ENCODE assay signal across 1 cellular context in genomic region chr17:41692722-41693521, GRCh38.
TF ChIP-seq lines count a peak whose summit lies in the region.

No MANE protein-coding gene starts in this region.

TF ChIP-seq in HepG2, 621 proteins besides CTCF, POLR2A, EP300 and RAD21 (continued from another document and continues in another):
- TF ChIP-seq ZBTB33 (CRISPR knock-in tag; IDR thresholded peaks at IDR 0.05) (no peak), ZKSCAN1 (IDR thresholded peaks at IDR 0.05; ENCODE audit: low read length) (no peak), ZNF720 (CRISPR knock-in tag; IDR thresholded peaks at IDR 0.05) (no peak), AGO2 (optimal IDR thresholded peaks at IDR 0.05; ENCODE audit: low read depth, low read length) (peak; percentile 69), ZNF766 (CRISPR knock-in tag; IDR thresholded peaks at IDR 0.05; ENCODE audit: borderline replicate concordance) (no peak), DR1 (CRISPR knock-in tag; IDR thresholded peaks at IDR 0.05) (no peak), POLR2G (IDR thresholded peaks at IDR 0.05; ENCODE audit: low read depth, low read length) (peak; percentile 67), HOXA7 (CRISPR knock-in tag; IDR thresholded peaks at IDR 0.05) (no peak; the same call in 1 of the 2 replicates), ZNF101 (CRISPR knock-in tag; IDR thresholded peaks at IDR 0.05; ENCODE audit: borderline replicate concordance, low read depth) (0 out of 2 replicates have a peak, but pooled peaks have one; percentile 19), FOXA1 (IDR thresholded peaks at IDR 0.05) (no peak), FOXA1 (CRISPR knock-in tag; IDR thresholded peaks at IDR 0.05) (no peak), TGIF2 (CRISPR knock-in tag; IDR thresholded peaks at IDR 0.05) (0 out of 2 replicates have a peak, but pooled peaks have one; percentile 44), MXD4 (CRISPR knock-in tag; IDR thresholded peaks at IDR 0.05) (0 out of 2 replicates have a peak, but pooled peaks have one; percentile 25), ZNF232 (CRISPR knock-in tag; IDR thresholded peaks at IDR 0.05; ENCODE audit: borderline replicate concordance) (no peak), GTF3A (CRISPR knock-in tag; conservative IDR thresholded peaks at IDR 0.05) (no peak), ZFP62 (CRISPR knock-in tag; IDR thresholded peaks at IDR 0.05) (no peak), ZNF580 (CRISPR knock-in tag; IDR thresholded peaks at IDR 0.05; ENCODE audit: borderline replicate concordance, low read depth) (no peak), AKAP8 (CRISPR knock-in tag; IDR thresholded peaks at IDR 0.05) (no peak), SKI (IDR thresholded peaks at IDR 0.05; ENCODE audit: partially characterized antibody) (no peak), CBX1 (IDR thresholded peaks at IDR 0.05; ENCODE audit: low read depth) (no peak), GPN1 (CRISPR knock-in tag; IDR thresholded peaks at IDR 0.05; ENCODE audit: borderline replicate concordance) (no peak), ZNF589 (CRISPR knock-in tag; conservative IDR thresholded peaks at IDR 0.05) (no peak), PHF20 (CRISPR knock-in tag; IDR thresholded peaks at IDR 0.05) (no peak), DPF2 (CRISPR knock-in tag; IDR thresholded peaks at IDR 0.05; ENCODE audit: borderline replicate concordance, low read depth) (no peak), ZNF570 (CRISPR knock-in tag; IDR thresholded peaks at IDR 0.05; ENCODE audit: borderline replicate concordance) (no peak), MIER3 (CRISPR knock-in tag; IDR thresholded peaks at IDR 0.05; ENCODE audit: borderline replicate concordance) (no peak), PAX8 (CRISPR knock-in tag; IDR thresholded peaks at IDR 0.05; ENCODE audit: borderline replicate concordance) (no peak), IRX3 (CRISPR knock-in tag; IDR thresholded peaks at IDR 0.05; ENCODE audit: borderline replicate concordance, low read depth) (no peak), ZNF562 (CRISPR knock-in tag; IDR thresholded peaks at IDR 0.05; ENCODE audit: borderline replicate concordance) (peak; percentile 71; the same call in 1 of the 2 replicates), JUND (CRISPR knock-in tag; IDR thresholded peaks at IDR 0.05) (no peak), ZNF775 (CRISPR knock-in tag; IDR thresholded peaks at IDR 0.05; ENCODE audit: borderline replicate concordance) (no peak), ZFP82 (CRISPR knock-in tag; IDR thresholded peaks at IDR 0.05; ENCODE audit: borderline replicate concordance) (no peak)
- TF ChIP-seq, protein P1, sequence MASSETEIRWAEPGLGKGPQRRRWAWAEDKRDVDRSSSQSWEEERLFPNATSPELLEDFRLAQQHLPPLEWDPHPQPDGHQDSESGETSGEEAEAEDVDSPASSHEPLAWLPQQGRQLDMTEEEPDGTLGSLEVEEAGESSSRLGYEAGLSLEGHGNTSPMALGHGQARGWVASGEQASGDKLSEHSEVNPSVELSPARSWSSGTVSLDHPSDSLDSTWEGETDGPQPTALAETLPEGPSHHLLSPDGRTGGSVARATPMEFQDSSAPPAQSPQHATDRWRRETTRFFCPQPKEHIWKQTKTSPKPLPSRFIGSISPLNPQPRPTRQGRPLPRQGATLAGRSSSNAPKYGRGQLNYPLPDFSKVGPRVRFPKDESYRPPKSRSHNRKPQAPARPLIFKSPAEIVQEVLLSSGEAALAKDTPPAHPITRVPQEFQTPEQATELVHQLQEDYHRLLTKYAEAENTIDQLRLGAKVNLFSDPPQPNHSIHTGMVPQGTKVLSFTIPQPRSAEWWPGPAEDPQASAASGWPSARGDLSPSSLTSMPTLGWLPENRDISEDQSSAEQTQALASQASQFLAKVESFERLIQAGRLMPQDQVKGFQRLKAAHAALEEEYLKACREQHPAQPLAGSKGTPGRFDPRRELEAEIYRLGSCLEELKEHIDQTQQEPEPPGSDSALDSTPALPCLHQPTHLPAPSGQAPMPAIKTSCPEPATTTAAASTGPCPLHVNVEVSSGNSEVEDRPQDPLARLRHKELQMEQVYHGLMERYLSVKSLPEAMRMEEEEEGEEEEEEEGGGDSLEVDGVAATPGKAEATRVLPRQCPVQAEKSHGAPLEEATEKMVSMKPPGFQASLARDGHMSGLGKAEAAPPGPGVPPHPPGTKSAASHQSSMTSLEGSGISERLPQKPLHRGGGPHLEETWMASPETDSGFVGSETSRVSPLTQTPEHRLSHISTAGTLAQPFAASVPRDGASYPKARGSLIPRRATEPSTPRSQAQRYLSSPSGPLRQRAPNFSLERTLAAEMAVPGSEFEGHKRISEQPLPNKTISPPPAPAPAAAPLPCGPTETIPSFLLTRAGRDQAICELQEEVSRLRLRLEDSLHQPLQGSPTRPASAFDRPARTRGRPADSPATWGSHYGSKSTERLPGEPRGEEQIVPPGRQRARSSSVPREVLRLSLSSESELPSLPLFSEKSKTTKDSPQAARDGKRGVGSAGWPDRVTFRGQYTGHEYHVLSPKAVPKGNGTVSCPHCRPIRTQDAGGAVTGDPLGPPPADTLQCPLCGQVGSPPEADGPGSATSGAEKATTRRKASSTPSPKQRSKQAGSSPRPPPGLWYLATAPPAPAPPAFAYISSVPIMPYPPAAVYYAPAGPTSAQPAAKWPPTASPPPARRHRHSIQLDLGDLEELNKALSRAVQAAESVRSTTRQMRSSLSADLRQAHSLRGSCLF (CRISPR knock-in tag; IDR thresholded peaks at IDR 0.05; ENCODE audit: borderline replicate concordance) = no peak
- TF ChIP-seq, protein P2, sequence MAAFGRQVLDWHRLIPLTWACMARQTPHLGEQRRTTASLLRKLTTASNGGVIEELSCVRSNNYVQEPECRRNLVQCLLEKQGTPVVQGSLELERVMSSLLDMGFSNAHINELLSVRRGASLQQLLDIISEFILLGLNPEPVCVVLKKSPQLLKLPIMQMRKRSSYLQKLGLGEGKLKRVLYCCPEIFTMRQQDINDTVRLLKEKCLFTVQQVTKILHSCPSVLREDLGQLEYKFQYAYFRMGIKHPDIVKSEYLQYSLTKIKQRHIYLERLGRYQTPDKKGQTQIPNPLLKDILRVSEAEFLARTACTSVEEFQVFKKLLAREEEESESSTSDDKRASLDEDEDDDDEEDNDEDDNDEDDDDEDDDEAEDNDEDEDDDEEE (CRISPR knock-in tag; IDR thresholded peaks at IDR 0.05) = no peak
- TF ChIP-seq, protein P3, sequence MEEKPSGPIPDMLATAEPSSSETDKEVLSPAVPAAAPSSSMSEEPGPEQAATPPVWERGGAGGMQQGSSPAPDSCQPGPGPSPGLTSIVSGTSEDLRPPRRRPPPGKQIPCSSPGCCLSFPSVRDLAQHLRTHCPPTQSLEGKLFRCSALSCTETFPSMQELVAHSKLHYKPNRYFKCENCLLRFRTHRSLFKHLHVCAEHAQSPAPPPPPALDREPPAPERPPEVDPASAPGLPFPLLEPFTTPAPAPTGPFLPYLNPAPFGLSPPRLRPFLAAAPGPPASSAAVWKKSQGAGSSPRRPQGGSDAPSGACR (CRISPR knock-in tag; IDR thresholded peaks at IDR 0.05) = no peak
- TF ChIP-seq, protein P4, sequence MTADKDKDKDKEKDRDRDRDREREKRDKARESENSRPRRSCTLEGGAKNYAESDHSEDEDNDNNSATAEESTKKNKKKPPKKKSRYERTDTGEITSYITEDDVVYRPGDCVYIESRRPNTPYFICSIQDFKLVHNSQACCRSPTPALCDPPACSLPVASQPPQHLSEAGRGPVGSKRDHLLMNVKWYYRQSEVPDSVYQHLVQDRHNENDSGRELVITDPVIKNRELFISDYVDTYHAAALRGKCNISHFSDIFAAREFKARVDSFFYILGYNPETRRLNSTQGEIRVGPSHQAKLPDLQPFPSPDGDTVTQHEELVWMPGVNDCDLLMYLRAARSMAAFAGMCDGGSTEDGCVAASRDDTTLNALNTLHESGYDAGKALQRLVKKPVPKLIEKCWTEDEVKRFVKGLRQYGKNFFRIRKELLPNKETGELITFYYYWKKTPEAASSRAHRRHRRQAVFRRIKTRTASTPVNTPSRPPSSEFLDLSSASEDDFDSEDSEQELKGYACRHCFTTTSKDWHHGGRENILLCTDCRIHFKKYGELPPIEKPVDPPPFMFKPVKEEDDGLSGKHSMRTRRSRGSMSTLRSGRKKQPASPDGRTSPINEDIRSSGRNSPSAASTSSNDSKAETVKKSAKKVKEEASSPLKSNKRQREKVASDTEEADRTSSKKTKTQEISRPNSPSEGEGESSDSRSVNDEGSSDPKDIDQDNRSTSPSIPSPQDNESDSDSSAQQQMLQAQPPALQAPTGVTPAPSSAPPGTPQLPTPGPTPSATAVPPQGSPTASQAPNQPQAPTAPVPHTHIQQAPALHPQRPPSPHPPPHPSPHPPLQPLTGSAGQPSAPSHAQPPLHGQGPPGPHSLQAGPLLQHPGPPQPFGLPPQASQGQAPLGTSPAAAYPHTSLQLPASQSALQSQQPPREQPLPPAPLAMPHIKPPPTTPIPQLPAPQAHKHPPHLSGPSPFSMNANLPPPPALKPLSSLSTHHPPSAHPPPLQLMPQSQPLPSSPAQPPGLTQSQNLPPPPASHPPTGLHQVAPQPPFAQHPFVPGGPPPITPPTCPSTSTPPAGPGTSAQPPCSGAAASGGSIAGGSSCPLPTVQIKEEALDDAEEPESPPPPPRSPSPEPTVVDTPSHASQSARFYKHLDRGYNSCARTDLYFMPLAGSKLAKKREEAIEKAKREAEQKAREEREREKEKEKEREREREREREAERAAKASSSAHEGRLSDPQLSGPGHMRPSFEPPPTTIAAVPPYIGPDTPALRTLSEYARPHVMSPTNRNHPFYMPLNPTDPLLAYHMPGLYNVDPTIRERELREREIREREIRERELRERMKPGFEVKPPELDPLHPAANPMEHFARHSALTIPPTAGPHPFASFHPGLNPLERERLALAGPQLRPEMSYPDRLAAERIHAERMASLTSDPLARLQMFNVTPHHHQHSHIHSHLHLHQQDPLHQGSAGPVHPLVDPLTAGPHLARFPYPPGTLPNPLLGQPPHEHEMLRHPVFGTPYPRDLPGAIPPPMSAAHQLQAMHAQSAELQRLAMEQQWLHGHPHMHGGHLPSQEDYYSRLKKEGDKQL (CRISPR knock-in tag; IDR thresholded peaks at IDR 0.05; ENCODE audit: low read depth) = no peak
- TF ChIP-seq, protein P5, sequence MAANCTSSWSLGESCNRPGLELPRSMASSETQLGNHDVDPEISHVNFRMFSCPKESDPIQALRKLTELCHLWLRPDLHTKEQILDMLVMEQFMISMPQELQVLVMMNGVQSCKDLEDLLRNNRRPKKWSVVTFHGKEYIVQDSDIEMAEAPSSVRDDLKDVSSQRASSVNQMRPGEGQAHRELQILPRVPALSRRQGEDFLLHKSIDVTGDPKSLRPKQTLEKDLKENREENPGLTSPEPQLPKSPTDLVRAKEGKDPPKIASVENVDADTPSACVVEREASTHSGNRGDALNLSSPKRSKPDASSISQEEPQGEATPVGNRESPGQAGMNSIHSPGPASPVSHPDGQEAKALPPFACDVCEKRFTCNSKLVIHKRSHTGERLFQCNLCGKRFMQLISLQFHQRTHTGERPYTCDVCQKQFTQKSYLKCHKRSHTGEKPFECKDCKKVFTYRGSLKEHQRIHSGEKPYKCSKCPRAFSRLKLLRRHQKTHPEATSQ (CRISPR knock-in tag; IDR thresholded peaks at IDR 0.05; ENCODE audit: borderline replicate concordance) = no peak
